In genomic region chr14:73713804-73714655, GRCh38 we compare ENCODE assay signal across 8 cellular contexts.
A peak's percentile ranks its signal among the peaks of the same experiment; 100 is the strongest.
DNase-seq lines count a peak whose midpoint lies in the region; ATAC-seq and TF ChIP-seq lines count a peak whose summit lies in the region.

PNMA1 (minus strand) TSS chr14:73714384; CDS start chr14:73713639, 745 bp downstream.

- H3K4me3 Mint-ChIP-seq in central memory CD8-positive, alpha-beta T cell, result peak within 1 kb of the TSS; percentile 98

- peaks cover 30% of the 10 kb centered on the region for H3K4me1 Mint-ChIP-seq in central memory CD8-positive, alpha-beta T cell

- TF ChIP-seq CTCF in AG04449 (IDR thresholded peaks at IDR 0.05; ENCODE audit: insufficient read depth, low read length, missing control alignments), result no peak

- no peaks in the 10 kb centered on the region for H3K9me3 Mint-ChIP-seq in central memory CD8-positive, alpha-beta T cell

- peak within 1 kb of the TSS; percentile 80 for H3K4me3 ChIP-seq in AG04449 (ENCODE audit: low read depth, low read length)

- DNase-seq in AG04449 (ENCODE audit: low read depth, low spot score) (no peak), NCI-H345 (lab: John Stamatoyannopoulos, UW) (peak; percentile 94), islet precursor cell (peak; percentile 93)
- peak; percentile 75 to 77 for DNase-seq in central memory CD8-positive, alpha-beta T cell (ENCODE audit: low spot score in 2 of 2)
- DNase-seq in stimulated activated CD4-positive, alpha-beta T cell treated with anti-CD3 and anti-CD28 coated beads, Interleukin-12 subunit alpha, Interleukin-12 subunit beta, amount 100 ng/mL, for 4 hours, result peak; percentile 85

- no peaks in the 10 kb centered on the region for H3K27me3 Mint-ChIP-seq in central memory CD8-positive, alpha-beta T cell

- POLR2A ChIA-PET in AG04449 (lab: Yijun Ruan, JAX), result interaction anchor here (1.0 to 1.1 kb wide), 2 partner anchors 72 to 137 kb away, joined by 3 to 4 read pairs; partner anchors contain the start of gene PTGR2

- peaks cover 41% of the 10 kb centered on the region for H3K36me3 Mint-ChIP-seq in central memory CD8-positive, alpha-beta T cell (ENCODE audit: insufficient read depth)

- H3K27ac Mint-ChIP-seq in central memory CD8-positive, alpha-beta T cell (ENCODE audit: low read depth), result peak within 1 kb of the TSS; percentile 98

- ATAC-seq in GM19023 (IDR thresholded peaks at IDR 0.05; ENCODE audit: unreplicated experiment) (peak; percentile 74), HG03196 (IDR thresholded peaks at IDR 0.05; ENCODE audit: unreplicated experiment) (peak; percentile 62)
- ATAC-seq in activated CD4-positive, CD25-positive, alpha-beta regulatory T cell treated with anti-CD3 and anti-CD28 coated beads, Interleukin-2, amount 50 U/mL, for 24 hours, result peak; percentile 75 to 78
- ATAC-seq in central memory CD8-positive, alpha-beta T cell (replicated peaks; ENCODE audit: extremely low read depth, poor library complexity, severe bottlenecking), result peak; percentile 76

- CTCF ChIA-PET in AG04449 (lab: Yijun Ruan, JAX), result interaction anchor here (1.3 to 1.5 kb wide), 2 partner anchors 9 to 203 kb away, joined by 3 to 6 read pairs; no protein-coding TSS in a partner anchor
